17 cellular contexts compared by ENCODE assay signal in the genomic region with DNA sequence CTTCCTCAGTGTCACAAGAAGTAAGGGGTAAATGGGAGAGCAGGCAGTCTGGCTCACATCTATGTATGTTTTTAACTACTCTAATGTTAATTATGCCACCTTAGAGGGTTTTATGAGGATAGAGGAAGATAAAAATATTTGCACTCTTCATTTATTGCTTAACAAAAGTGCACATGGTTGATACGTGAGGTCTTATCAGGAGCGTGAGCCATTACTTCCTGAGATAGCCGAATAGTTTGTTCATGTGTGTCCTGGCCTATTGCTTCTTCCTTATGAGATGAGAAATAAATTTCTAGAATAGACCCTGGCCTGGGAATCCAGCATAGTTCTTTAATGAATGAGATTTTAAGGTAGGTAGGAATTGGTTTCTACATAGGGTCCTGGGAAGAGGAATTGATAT.
"Had no signal": no experiment of that assay in that cellular context is flagged by ENCODE, and none has a peak within 500 bp of the region (broad histone marks: within the 10 kb centered on the region; RNA-seq: fewer than 3 reads in every experiment).

No MANE protein-coding gene starts in this region.

- H3K27me3 ChIP-seq: dorsolateral prefrontal cortex, esophagus muscularis mucosa, right lobe of liver, suprapubic skin, tibial artery had no signal

- H2AFZ ChIP-seq: parathyroid adenoma had no signal

- H3K4me2 ChIP-seq: smooth muscle cell had no signal

- H3K9me3 ChIP-seq: suprapubic skin had no signal

- H3K4me3 ChIP-seq: dorsolateral prefrontal cortex, esophagus muscularis mucosa, lung, right lobe of liver, smooth muscle cell, suprapubic skin, tibial artery had no signal

- H3K27ac ChIP-seq: esophagus muscularis mucosa, parathyroid adenoma, right lobe of liver, suprapubic skin had no signal

- H3K79me2 ChIP-seq: parathyroid adenoma had no signal

- H3K4me1 ChIP-seq: parathyroid adenoma, right lobe of liver had no signal

- ATAC-seq: natural killer cell treated with Interleukin-12 subunit alpha and Interleukin-12 subunit beta and Interleukin-15 and Interleukin-18, amount 100 ng/mL, for 72 hours; stimulated activated naive CD8-positive, alpha-beta T cell treated with anti-CD3 and anti-CD28 coated beads, Interleukin-15, amount 100 ng/mL, for 72 hours had no signal

- H3K36me3 ChIP-seq: esophagus muscularis mucosa, right lobe of liver, suprapubic skin, tibial artery had no signal

- DNase-seq: dorsolateral prefrontal cortex; effector CD4-positive, alpha-beta T cell; naive B cell; right lobe of liver; stimulated activated CD4-positive, alpha-beta T cell treated with anti-CD3 and anti-CD28 coated beads, Interleukin-12 subunit alpha, Interleukin-12 subunit beta, amount 100 ng/mL, for 4 hours; stimulated activated CD4-positive, alpha-beta T cell treated with anti-CD3 and anti-CD28 coated beads, Interleukin-1b, Interleukin-23, amount 100 ng/mL, for 48 hours; stimulated activated CD4-positive, alpha-beta T cell treated with anti-CD3 and anti-CD28 coated beads, Interleukin-4, amount 100 ng/mL, for 1 hour; stimulated activated CD8-positive, alpha-beta memory T cell treated with anti-CD3 and anti-CD28 coated beads, Interleukin-4, amount 100 ng/mL, for 48 hours; stimulated activated naive CD4-positive, alpha-beta T cell; stimulated activated naive CD8-positive, alpha-beta T cell treated with anti-CD3 and anti-CD28 coated beads, Interleukin-15, amount 100 ng/mL, for 72 hours; tibial artery had no signal
